9 cellular contexts compared by ENCODE assay signal in genomic region chr14:64060648-64061096, GRCh38.
DNase-seq lines count a peak whose midpoint lies in the region; ATAC-seq and TF ChIP-seq lines count a peak whose summit lies in the region.
"Had no signal": no experiment of that assay in that cellular context is flagged by ENCODE, and none has a peak within 500 bp of the region (broad histone marks: within the 10 kb centered on the region; RNA-seq: fewer than 3 reads in every experiment).

No MANE protein-coding gene starts in this region.

- no peak for TF ChIP-seq POLR2A in transverse colon (IDR thresholded peaks at IDR 0.05)

- 86 to 88% methylated on average over 5 of the region's 5 CpGs for whole genome bisulfite sequencing in heart right ventricle, 2 donors
- WGBS in transverse colon (ENCODE audit: low coverage in 1 of 2), 2 donors, result 90 to 92% methylated on average over 3 to 5 of the region's 5 CpGs

- TF ChIP-seq CTCF in heart right ventricle (IDR thresholded peaks at IDR 0.05) (peak in 7 of 9 donors; percentile 14 to 41 (median 26)), PC-3 (conservative IDR thresholded peaks at IDR 0.05; ENCODE audit: low read depth, low read length) (peak; percentile 69), foreskin fibroblast (IDR thresholded peaks at IDR 0.05; ENCODE audit: low read depth, low read length) (peak; percentile 26), transverse colon (IDR thresholded peaks at IDR 0.05) (peak; percentile 31 to 65 (median 53))

- H3K36me3 ChIP-seq in heart right ventricle (peaks cover 0 to 78% (median 0%) of the 10 kb centered on the region in 9 donors), PC-3 (ENCODE audit: low read depth, low read length) (no peaks in the 10 kb centered on the region), transverse colon (peaks cover 0 to 12% (median 3%) of the 10 kb centered on the region in 4 donors)

- CTCF ChIA-PET in PC-3 (lab: Charles Lee), result interaction anchor here (0.6 to 1.6 kb wide), 3 partner anchors 77 to 243 kb away, joined by 3 to 11 read pairs (median 4); no protein-coding TSS in a partner anchor

- H3K4me3 ChIP-seq in heart right ventricle (no peak overlapping the region), PC-3 (ENCODE audit: low read length) (no peak overlapping the region), foreskin fibroblast (ENCODE audit: low read depth in 1 of 2, low read length in 2 of 2) (no peak overlapping the region), transverse colon (no peak overlapping the region)
- H3K4me3 ChIP-seq: skin epidermis had no signal

- no peaks in the 10 kb centered on the region for H3F3A ChIP-seq in PC-3 (ENCODE audit: low read length, unreplicated experiment)

- peak in 1 of 8 donors; percentile 27 for ATAC-seq in heart right ventricle
- ATAC-seq in left ventricle myocardium superior, result no peak
- ATAC-seq in PC-3, result peak; percentile 54
- ATAC-seq in HG03520 (IDR thresholded peaks at IDR 0.05; ENCODE audit: unreplicated experiment), result no peak
- ATAC-seq in HG02885 (IDR thresholded peaks at IDR 0.05; ENCODE audit: poor library complexity, unreplicated experiment), result no peak

- no peak for DNase-seq in heart right ventricle
- DNase-seq in left ventricle myocardium superior, result no peak
- peak; percentile 69 for DNase-seq in PC-3
- DNase-seq in foreskin fibroblast, result peak in 1 of 2 donors; percentile 22
- peak; percentile 42 for DNase-seq in transverse colon
- no peak for DNase-seq in NCI-H446 treated with DMSO at 0.1 percent for 48 hours (lab: John Stamatoyannopoulos, UW)

- no peaks in the 10 kb centered on the region for H3K79me2 ChIP-seq in PC-3 (ENCODE audit: low read length)

- no TSS peak for BruUV-seq in PC-3 (replicated peaks; lab: Mats Ljungman, UMichigan)

- H3K4me2 ChIP-seq in PC-3 (ENCODE audit: low read length), result peak overlapping the region; percentile 12; the same call in 1 of the 2 replicates

- POLR2A ChIA-PET in PC-3 (lab: Charles Lee; ENCODE audit: unreplicated experiment), result interaction anchor here (0.6 kb wide), 2 partner anchors 199 to 1117 kb away, joined by 3 read pairs; no protein-coding TSS in a partner anchor

- H3K4me1 ChIP-seq in heart right ventricle, result no peaks in the 10 kb centered on the region
- H3K4me1 ChIP-seq in PC-3 (ENCODE audit: insufficient read depth, low read length), result peaks cover 25% of the 10 kb centered on the region
- peaks cover 0 to 3% (median 0%) of the 10 kb centered on the region in 4 donors for H3K4me1 ChIP-seq in transverse colon

- H2AFZ ChIP-seq in PC-3 (ENCODE audit: low read length), result peak overlapping the region; percentile 31; the same call in 1 of the 2 replicates

- TF ChIP-seq EP300 in transverse colon (IDR thresholded peaks at IDR 0.05; ENCODE audit: low read depth), result no peak

- no peak overlapping the region; the same call in 1 of the 2 replicates for H3K9ac ChIP-seq in PC-3 (ENCODE audit: low read length)

- H3K9me3 ChIP-seq in heart right ventricle (no peaks in the 10 kb centered on the region), PC-3 (ENCODE audit: low read length) (no peaks in the 10 kb centered on the region), transverse colon (no peaks in the 10 kb centered on the region)

- H3K9me2 ChIP-seq in PC-3 (replicated peaks; ENCODE audit: low read length), result no peaks in the 10 kb centered on the region

- H3K27me3 ChIP-seq in heart right ventricle (no peaks in the 10 kb centered on the region), PC-3 (ENCODE audit: low read length) (no peaks in the 10 kb centered on the region), transverse colon (no peaks in the 10 kb centered on the region)

- H4K20me1 ChIP-seq in PC-3 (ENCODE audit: low read length), result no peaks in the 10 kb centered on the region

- in situ Hi-C loops in transverse colon (cut with MboI; ENCODE audit: low pct_ligation_motif_present in 1 of 4, low pct_unique_long_range_greater_than_20kb in 1 of 4, low sequenced_read_pairs in 3 of 4), result no loop called here

- H3K27ac ChIP-seq in heart right ventricle (no peak overlapping the region), PC-3 (ENCODE audit: low read length) (peak overlapping the region; percentile 18; the same call in 1 of the 2 replicates), transverse colon (peak overlapping the region in 1 of 4 donors; percentile 8)

- intact Hi-C loops in heart right ventricle (cut with DNase I) (no loop called here), left ventricle myocardium superior (cut with micrococcal nuclease) (no loop called here), PC-3 (cut with micrococcal nuclease) (no loop called here), transverse colon (cut with DNase I; ENCODE audit: low total_unique reads) (no loop called here)

Comparison
In these comparisons a context has a peak if more than half of its experiments do, and no peak if none do; other contexts are left out.
1. DNase-seq: peak in PC-3 (single experiment) and transverse colon (single experiment); none in heart right ventricle (0 of 2), left ventricle myocardium superior (single experiment) and NCI-H446 treated with DMSO at 0.1 percent for 48 hours (single experiment).
2. Peak in every context shown above with its lines, with median percentiles within 50 percentile points of each other: CTCF ChIP-seq.